ENCODE assay signal across 10 cellular contexts in the genomic region with DNA sequence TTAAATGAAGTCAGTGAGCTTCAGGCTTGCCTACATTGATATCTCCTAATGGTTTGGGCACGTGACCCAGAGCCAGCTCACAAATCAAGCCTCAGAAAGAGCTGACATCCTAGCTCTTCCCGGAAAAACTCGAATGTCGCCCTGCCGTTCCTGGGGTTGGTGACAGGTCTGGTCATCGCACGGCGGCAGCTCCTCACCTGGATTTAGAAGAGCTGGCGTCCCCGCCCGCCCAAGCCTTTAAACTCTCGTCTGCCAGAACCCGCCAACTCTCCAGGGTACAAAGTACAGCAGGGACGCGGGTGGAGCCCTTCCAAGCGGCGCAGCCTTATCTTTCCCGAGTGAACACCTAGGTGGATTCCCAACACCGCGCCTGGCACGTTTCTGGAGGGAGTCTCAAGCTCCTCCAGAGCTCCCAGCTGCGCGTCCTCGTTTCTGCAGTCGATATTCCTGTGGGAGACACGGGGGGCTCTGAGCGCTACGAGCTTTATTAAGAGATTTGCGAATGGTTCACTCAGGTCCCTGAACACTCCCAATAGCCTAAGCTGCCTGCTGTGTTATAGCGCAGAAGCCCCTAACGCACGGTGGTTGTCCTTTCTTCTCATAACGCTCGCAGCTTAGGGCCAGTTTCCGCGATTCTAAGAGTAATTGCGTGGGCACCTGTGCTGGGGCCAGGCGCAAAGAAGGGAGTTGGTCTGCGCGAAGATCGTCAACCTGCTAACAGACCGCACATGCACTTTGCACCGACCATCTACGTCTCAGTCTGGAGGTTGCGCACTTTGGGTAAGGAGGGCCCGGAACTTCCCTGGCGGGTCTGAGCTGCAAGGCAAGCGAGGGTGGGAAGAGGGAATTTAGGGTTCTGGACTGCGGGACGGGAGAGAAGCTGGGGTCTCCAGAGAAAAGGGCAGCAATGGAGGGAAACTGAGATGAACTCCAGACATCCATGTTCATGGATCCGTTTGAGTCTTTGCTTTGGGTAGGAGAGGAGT. TPM values are rescaled to one million over a fixed set of nuclear protein-coding genes. Genes with fewer than 3 reads are reported as not detected.
DNase-seq lines count a peak whose midpoint lies in the region; ATAC-seq, FAIRE-seq and TF ChIP-seq lines count a peak whose summit lies in the region.
"Had no signal": no experiment of that assay in that cellular context is flagged by ENCODE, and none has a peak within 500 bp of the region (broad histone marks: within the 10 kb centered on the region; RNA-seq: fewer than 3 reads in every experiment).

A gene with protein sequence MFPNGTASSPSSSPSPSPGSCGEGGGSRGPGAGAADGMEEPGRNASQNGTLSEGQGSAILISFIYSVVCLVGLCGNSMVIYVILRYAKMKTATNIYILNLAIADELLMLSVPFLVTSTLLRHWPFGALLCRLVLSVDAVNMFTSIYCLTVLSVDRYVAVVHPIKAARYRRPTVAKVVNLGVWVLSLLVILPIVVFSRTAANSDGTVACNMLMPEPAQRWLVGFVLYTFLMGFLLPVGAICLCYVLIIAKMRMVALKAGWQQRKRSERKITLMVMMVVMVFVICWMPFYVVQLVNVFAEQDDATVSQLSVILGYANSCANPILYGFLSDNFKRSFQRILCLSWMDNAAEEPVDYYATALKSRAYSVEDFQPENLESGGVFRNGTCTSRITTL (plus strand): TSS at position 75 of the 986 bp plus-strand sequence. CDS start 1,486 bp downstream, outside the sequence.

- H3K9me3 ChIP-seq in left lung (no peaks in the 10 kb centered on the region), thoracic aorta (peaks cover 4% of the 10 kb centered on the region)

- H3K4me3 Mint-ChIP-seq in activated CD4-positive, alpha-beta T cell treated with anti-CD3 and anti-CD28 coated beads for 36 hours = no peak within 1 kb of the TSS
- peak within 1 kb of the TSS; percentile 82 to 90 (median 90) for H3K4me3 Mint-ChIP-seq in brain

- H3K36me3 Mint-ChIP-seq in activated CD4-positive, alpha-beta T cell treated with anti-CD3 and anti-CD28 coated beads for 36 hours (ENCODE audit: low read depth) = no peaks in the 10 kb centered on the region
- no peaks in the 10 kb centered on the region for H3K36me3 Mint-ChIP-seq in brain

- TF ChIP-seq CTCF in brain (conservative IDR thresholded peaks at IDR 0.05) = no peak
- no peak for TF ChIP-seq CTCF in left lung (IDR thresholded peaks at IDR 0.05)
- TF ChIP-seq CTCF in thoracic aorta (IDR thresholded peaks at IDR 0.05) = no peak

- no peaks in the 10 kb centered on the region for H3K36me3 ChIP-seq in left lung
- no peaks in the 10 kb centered on the region for H3K36me3 ChIP-seq in thoracic aorta
- H3K36me3 ChIP-seq: BLaER1 treated with 17β-estradiol and CSF1 and Interleukin-3, amounts not matched to agents 10 nM and 100 nM had no signal

- H3K27me3 ChIP-seq in left lung (peaks cover 52 to 62% of the 10 kb centered on the region in 2 donors), thoracic aorta (replicated peaks; ENCODE audit: insufficient read depth) (no peaks in the 10 kb centered on the region)

- TF ChIP-seq POLR2A in H54 (IDR thresholded peaks at IDR 0.05; ENCODE audit: low read depth, low read length) = no peak

- H3K4me1 Mint-ChIP-seq in activated CD4-positive, alpha-beta T cell treated with anti-CD3 and anti-CD28 coated beads for 36 hours = peaks cover 21% of the 10 kb centered on the region
- peaks cover 30% of the 10 kb centered on the region for H3K4me1 Mint-ChIP-seq in brain

- no peaks in the 10 kb centered on the region for H3K9me3 Mint-ChIP-seq in activated CD4-positive, alpha-beta T cell treated with anti-CD3 and anti-CD28 coated beads for 36 hours (ENCODE audit: low read depth)
- peaks cover 15 to 27% (median 23%) of the 10 kb centered on the region in 5 experiments for H3K9me3 Mint-ChIP-seq in brain

- intact Hi-C loops in activated CD4-positive, alpha-beta T cell treated with anti-CD3 and anti-CD28 coated beads for 36 hours (cut with DNase I, micrococcal nuclease) = no loop called here
- intact Hi-C loops in left lung (cut with DNase I) = no loop called here

- POLR2A ChIA-PET in activated CD4-positive, alpha-beta T cell treated with anti-CD3 and anti-CD28 coated beads for 36 hours (lab: Charles Lee) = no interaction called here

- no peak within 1 kb of the TSS for H3K27ac Mint-ChIP-seq in activated CD4-positive, alpha-beta T cell treated with anti-CD3 and anti-CD28 coated beads for 36 hours
- peak within 1 kb of the TSS in 4 of 5 experiments; percentile 23 to 66 (median 34) for H3K27ac Mint-ChIP-seq in brain

- peak; percentile 6 for DNase-seq in activated CD4-positive, alpha-beta T cell treated with anti-CD3 and anti-CD28 coated beads for 36 hours
- no peak for DNase-seq in activated CD4-positive, alpha-beta T cell treated with anti-CD3 and anti-CD28 coated beads, Interleukin-2, amount 50 U/mL, for 1 hour
- DNase-seq in left lung (peak in 1 of 2 donors; percentile 74), thoracic aorta (ENCODE audit: low spot score) (no peak), H54 (ENCODE audit: insufficient read length, low spot score) (no peak)

- peaks cover 46% of the 10 kb centered on the region for H3K27me3 Mint-ChIP-seq in activated CD4-positive, alpha-beta T cell treated with anti-CD3 and anti-CD28 coated beads for 36 hours
- peaks cover 65% of the 10 kb centered on the region for H3K27me3 Mint-ChIP-seq in brain

- peaks cover 0 to 13% of the 10 kb centered on the region in 2 donors for H3K4me1 ChIP-seq in left lung
- H3K4me1 ChIP-seq in thoracic aorta (ENCODE audit: control insufficient read depth in 1 of 2, low read depth in 2 of 2) = peaks cover 4 to 34% of the 10 kb centered on the region in 2 donors
- H3K4me1 ChIP-seq: BLaER1 treated with 17β-estradiol and CSF1 and Interleukin-3, amounts not matched to agents 10 nM and 100 nM had no signal

- CTCF ChIA-PET in activated CD4-positive, alpha-beta T cell treated with anti-CD3 and anti-CD28 coated beads for 36 hours (lab: Charles Lee) = interaction anchor here (0.6 to 1.1 kb wide), 4 partner anchors 11 to 1011 kb away, joined by 3 to 4 read pairs (median 4); no protein-coding TSS in a partner anchor

- FAIRE-seq in H54 (lab: Jason Lieb, UNC) = no peak

- H3K4me3 ChIP-seq in left lung (peak within 1 kb of the TSS; percentile 7 to 37), thoracic aorta (peak within 1 kb of the TSS; percentile 71)
- H3K4me3 ChIP-seq: BLaER1 treated with 17β-estradiol and CSF1 and Interleukin-3, amounts not matched to agents 10 nM and 100 nM had no signal

- no peak for ATAC-seq in activated CD4-positive, alpha-beta T cell treated with anti-CD3 and anti-CD28 coated beads for 36 hours
- ATAC-seq in left lung = peak; percentile 11
- no peak for ATAC-seq in thoracic aorta (ENCODE audit: insufficient number of reproducible peaks, low FRiP score, low read depth)
- no peak for ATAC-seq in HG03442 (IDR thresholded peaks at IDR 0.05; ENCODE audit: unreplicated experiment)
- no peak for ATAC-seq in GM21825 (IDR thresholded peaks at IDR 0.05; ENCODE audit: unreplicated experiment)

- H3K27ac ChIP-seq in left lung (no peak within 1 kb of the TSS), thoracic aorta (no peak within 1 kb of the TSS)
- H3K27ac ChIP-seq: BLaER1 treated with 17β-estradiol and CSF1 and Interleukin-3, amounts not matched to agents 10 nM and 100 nM; HL-60 had no signal

RNA-seq across cellular contexts. Expression of the gene that starts here (rescaled TPM):
- total RNA-seq in activated CD4-positive, alpha-beta T cell treated with anti-CD3 and anti-CD28 coated beads for 36 hours = not detected
- 1.3 TPM for polyA plus RNA-seq in brain (ENCODE audit: insufficient read depth, low read depth, low replicate concordance)
- total RNA-seq in left lung (1 to 10 TPM; 4.3 to 6.6 TPM), thoracic aorta (under 1 TPM; 0.85 to 0.95 TPM)

Comparison
In these comparisons a context has a peak if more than half of its experiments do, and no peak if none do; other contexts are left out.
1. Peak in DNase-seq in activated CD4-positive, alpha-beta T cell treated with anti-CD3 and anti-CD28 coated beads for 36 hours; RNA of the gene not detected or under 1 TPM.